Comparison of ENCODE assay signal across 2 cellular contexts in genomic region chr2:104844813-104845551, GRCh38.
TF ChIP-seq lines count a peak whose summit lies in the region.

No MANE protein-coding gene starts in this region.

TF ChIP-seq in IMR-90, 13 proteins besides CTCF, POLR2A, EP300 and RAD21 (continued from another document):
- TF ChIP-seq, protein P1, sequence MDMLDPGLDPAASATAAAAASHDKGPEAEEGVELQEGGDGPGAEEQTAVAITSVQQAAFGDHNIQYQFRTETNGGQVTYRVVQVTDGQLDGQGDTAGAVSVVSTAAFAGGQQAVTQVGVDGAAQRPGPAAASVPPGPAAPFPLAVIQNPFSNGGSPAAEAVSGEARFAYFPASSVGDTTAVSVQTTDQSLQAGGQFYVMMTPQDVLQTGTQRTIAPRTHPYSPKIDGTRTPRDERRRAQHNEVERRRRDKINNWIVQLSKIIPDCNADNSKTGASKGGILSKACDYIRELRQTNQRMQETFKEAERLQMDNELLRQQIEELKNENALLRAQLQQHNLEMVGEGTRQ (IDR thresholded peaks at IDR 0.05; ENCODE audit: low read depth, low read length), result no peak
- no peak for TF ChIP-seq RCOR1 (IDR thresholded peaks at IDR 0.05; ENCODE audit: insufficient replicate concordance, low read length)
TF ChIP-seq in IMR-90: peak in this region for 1.

TF ChIP-seq in neural cell, 6 proteins besides CTCF, POLR2A, EP300 and RAD21 (continued from another document):
- TF ChIP-seq MXI1 (conservative IDR thresholded peaks at IDR 0.05; ENCODE audit: poor library complexity, severe bottlenecking) (peak; percentile 28), SMC3 (conservative IDR thresholded peaks at IDR 0.05; ENCODE audit: poor library complexity) (peak; percentile 38)
